ENCODE assay signal across 11 cellular contexts in the genomic region with DNA sequence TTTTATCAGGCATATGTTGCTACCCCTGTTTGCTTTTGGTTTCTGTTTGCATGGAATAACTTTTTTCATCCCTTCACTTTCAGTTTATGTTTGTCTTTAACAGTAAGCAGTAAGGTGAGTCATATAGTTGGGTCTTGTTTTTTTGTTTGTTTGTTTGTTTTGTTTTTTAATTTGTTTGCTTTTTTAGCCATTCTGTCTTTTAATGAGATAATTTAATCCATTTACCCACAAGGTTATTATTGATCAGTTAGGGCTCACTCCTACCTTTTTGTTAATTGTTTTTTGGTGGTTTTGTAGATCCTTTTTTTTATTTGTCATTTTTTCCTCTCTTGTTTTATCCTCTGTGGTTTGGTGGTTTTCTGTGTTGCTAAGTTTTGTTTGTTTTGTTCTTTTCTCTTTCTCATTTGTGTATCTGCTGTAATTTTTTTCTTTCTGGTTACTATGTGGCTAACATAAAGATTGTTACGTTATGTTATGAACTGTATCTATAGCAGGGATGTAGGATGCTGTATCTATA.
A peak's percentile ranks its signal among the peaks of the same experiment; 100 is the strongest.
DNase-seq lines count a peak whose midpoint lies in the region; ATAC-seq, FAIRE-seq and TF ChIP-seq lines count a peak whose summit lies in the region.
"Had no signal": no experiment of that assay in that cellular context is flagged by ENCODE, and none has a peak within 500 bp of the region (broad histone marks: within the 10 kb centered on the region; RNA-seq: fewer than 3 reads in every experiment).

No MANE protein-coding gene starts in this region.

- H3K36me3 ChIP-seq in mucosa of descending colon (ENCODE audit: low read depth): no peaks in the 10 kb centered on the region

- H3K4me1 ChIP-seq in mucosa of descending colon (ENCODE audit: low read depth): no peaks in the 10 kb centered on the region

- no peak overlapping the region for H3K4me3 ChIP-seq in mucosa of descending colon
- H3K4me3 ChIP-seq: skin epidermis had no signal

- no peak for TF ChIP-seq CTCF in mucosa of descending colon (IDR thresholded peaks at IDR 0.05)

- H3K9me3 ChIP-seq in mucosa of descending colon: no peaks in the 10 kb centered on the region

- ATAC-seq in GM19468 (IDR thresholded peaks at IDR 0.05; ENCODE audit: extremely low read depth, unreplicated experiment): peak; percentile 93
- peak; percentile 83 for ATAC-seq in HG02970 (IDR thresholded peaks at IDR 0.05; ENCODE audit: low FRiP score, unreplicated experiment)
- ATAC-seq in mucosa of descending colon: no peak

- intact Hi-C loops in mucosa of descending colon (cut with DNase I, micrococcal nuclease): no loop called here

- peak; percentile 51 for FAIRE-seq in GM18507 (lab: Jason Lieb, UNC)

- DNase-seq in GM18507 (ENCODE audit: extremely low spot score, insufficient read length, low read depth) (no peak), LHCN-M2 (ENCODE audit: low read depth) (peak; percentile 15), epidermal melanocyte (ENCODE audit: insufficient read length, low spot score) (no peak), mucosa of descending colon (no peak), hippocampal formation (lab: John Stamatoyannopoulos, UW) (no peak)
- DNase-seq in activated effector memory CD4-positive, alpha-beta T cell treated with anti-CD3 and anti-CD28 coated beads, Interleukin-2, amount 50 U/mL, for 16 hours: no peak
- DNase-seq: activated CD4-positive, CD25-positive, alpha-beta regulatory T cell; NCI-H187 had no signal
